ENCODE assay signal across 27 cellular contexts in the genomic region with DNA sequence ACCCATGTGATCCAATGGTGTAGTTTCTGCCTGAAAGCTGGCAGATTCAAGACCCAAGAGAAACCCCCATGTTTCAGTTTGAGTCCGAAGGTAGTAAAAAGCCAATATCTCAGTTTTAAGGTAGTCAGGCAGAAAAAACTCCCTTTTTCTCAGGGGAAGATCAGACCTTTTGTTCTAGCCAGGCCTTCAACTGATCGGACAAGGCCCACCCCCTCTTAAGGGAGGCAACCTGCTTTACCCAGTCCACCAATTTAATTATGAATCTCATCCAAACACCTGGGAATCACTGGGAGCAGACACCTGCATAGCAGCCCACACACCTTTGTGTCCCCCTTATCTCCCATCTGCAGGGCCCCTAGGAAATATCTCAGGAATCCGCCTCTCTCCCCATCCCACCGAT.
A peak's percentile ranks its signal among the peaks of the same experiment; 100 is the strongest.
DNase-seq lines count a peak whose midpoint lies in the region; ATAC-seq, FAIRE-seq and TF ChIP-seq lines count a peak whose summit lies in the region.
"Had no signal": no experiment of that assay in that cellular context is flagged by ENCODE, and none has a peak within 500 bp of the region (broad histone marks: within the 10 kb centered on the region; RNA-seq: fewer than 3 reads in every experiment).

No MANE protein-coding gene starts in this region.

- H3K4me2 ChIP-seq in IMR-90 (ENCODE audit: low read depth, low read length): no peak overlapping the region
- no peak overlapping the region for H3K4me2 ChIP-seq in K562 (ENCODE audit: insufficient read depth, low read length)
- H3K4me2 ChIP-seq: BLaER1 treated with 17β-estradiol and CSF1 and Interleukin-3, amounts not matched to agents 10 nM and 100 nM had no signal

- dilution Hi-C loops in IMR-90 (cut with HindIII; ENCODE audit: low sequenced_read_pairs, unreplicated experiment): no loop called here

- no peaks in the 10 kb centered on the region for H3K36me3 Mint-ChIP-seq in type B pancreatic cell
- H3K36me3 Mint-ChIP-seq in naive thymus-derived CD4-positive, alpha-beta T cell: peaks cover 0 to 8% (median 0%) of the 10 kb centered on the region in 5 donors
- H3K36me3 Mint-ChIP-seq: CD14-positive monocyte had no signal

- H3K9ac ChIP-seq in IMR-90 (ENCODE audit: low read depth, low read length): no peak overlapping the region
- H3K9ac ChIP-seq in K562 (ENCODE audit: insufficient read depth in 1 of 2, low read depth in 2 of 2, low read length in 2 of 2): no peak overlapping the region
- H3K9ac ChIP-seq: BLaER1 treated with 17β-estradiol and CSF1 and Interleukin-3, amounts not matched to agents 10 nM and 100 nM; GM23248 had no signal

- no peaks in the 10 kb centered on the region for H3K79me2 ChIP-seq in K562 (ENCODE audit: control insufficient read depth, insufficient read depth, low read length)

- H2BK20ac ChIP-seq in IMR-90 (ENCODE audit: low read depth, low read length): 0 out of 2 replicates have a peak overlapping the region, but pooled peaks have one; percentile 51

- TF ChIP-seq CTCF in GM12865 (IDR thresholded peaks at IDR 0.05; ENCODE audit: insufficient read depth, low read depth, low read length, missing control alignments): no peak
- TF ChIP-seq CTCF in IMR-90 (conservative IDR thresholded peaks at IDR 0.05; ENCODE audit: low read depth, low read length): no peak
- no peak for TF ChIP-seq CTCF in K562 (IDR thresholded peaks at IDR 0.05 in 2 of 3, conservative IDR thresholded peaks at IDR 0.05 in 1 of 3; ENCODE audit: insufficient read depth in 2 of 3, low read depth in 1 of 3, low read length in 3 of 3)
- no peak for TF ChIP-seq CTCF in type B pancreatic cell (conservative IDR thresholded peaks at IDR 0.05)
- no peak for TF ChIP-seq CTCF in right lobe of liver (IDR thresholded peaks at IDR 0.05)
- no peak for TF ChIP-seq CTCF in gastroesophageal sphincter (IDR thresholded peaks at IDR 0.05)

- H3K23ac ChIP-seq in IMR-90 (ENCODE audit: low read depth, low read length): no peak overlapping the region

- no peak overlapping the region for H3K4me3 Mint-ChIP-seq in type B pancreatic cell
- H3K4me3 Mint-ChIP-seq in naive thymus-derived CD4-positive, alpha-beta T cell: no peak overlapping the region
- H3K4me3 Mint-ChIP-seq: CD14-positive monocyte; CD4-positive, alpha-beta T cell; CD8-positive, alpha-beta memory T cell; HFFc6 had no signal

- ATAC-seq in IMR-90 (ENCODE audit: low read depth) (no peak), K562 (no peak), right lobe of liver (no peak), gastroesophageal sphincter (no peak)
- no peak for ATAC-seq in naive thymus-derived CD4-positive, alpha-beta T cell
- ATAC-seq: HCT116 had no signal

- WGBS in IMR-90 (ENCODE audit: extremely low coverage in 2 of 2, insufficient read length in 1 of 2), 2 experiments: 86% methylated on average over 1 of the region's 4 CpGs; no CpG with 5 or more reads in 1 of the 2 experiments
- WGBS in K562 (ENCODE audit: insufficient coverage, low coverage, missing lambda C conversion rate): 0% methylated on average over 4 of the region's 4 CpGs
- 55% methylated on average over 4 of the region's 4 CpGs for WGBS in right lobe of liver (ENCODE audit: insufficient coverage, low coverage, low lambda C conversion rate, missing lambda C conversion rate)
- 83 to 95% methylated on average over 1 to 4 of the region's 4 CpGs for WGBS in gastroesophageal sphincter (ENCODE audit: low coverage in 1 of 2), 2 donors

- H3K56ac ChIP-seq in IMR-90 (ENCODE audit: extremely low read depth, insufficient read depth, low read length): no peak overlapping the region

- BruUV-seq in IMR-90 (replicated peaks; lab: Mats Ljungman, UMichigan) (no TSS peak), K562 (replicated peaks; lab: Mats Ljungman, UMichigan) (no TSS peak)

- peak overlapping the region; percentile 53; the same call in 1 of the 3 replicates for H2BK15ac ChIP-seq in IMR-90 (ENCODE audit: low read depth, low read length)

- H3K4me1 Mint-ChIP-seq in type B pancreatic cell (ENCODE audit: unreplicated experiment): no peaks in the 10 kb centered on the region
- H3K4me1 Mint-ChIP-seq in naive thymus-derived CD4-positive, alpha-beta T cell: peaks cover 0 to 1% (median 0%) of the 10 kb centered on the region in 7 donors
- H3K4me1 Mint-ChIP-seq: CD14-positive monocyte; CD8-positive, alpha-beta memory T cell had no signal

- peak overlapping the region; percentile 54 for H2AK5ac ChIP-seq in IMR-90 (ENCODE audit: low read depth, low read length)

- TF ChIP-seq EP300 in K562 (IDR thresholded peaks at IDR 0.05; ENCODE audit: low read length): no peak
- TF ChIP-seq EP300 in gastroesophageal sphincter (IDR thresholded peaks at IDR 0.05): no peak

- no peak overlapping the region for H3K27ac Mint-ChIP-seq in type B pancreatic cell
- H3K27ac Mint-ChIP-seq in naive thymus-derived CD4-positive, alpha-beta T cell: no peak overlapping the region
- H3K27ac Mint-ChIP-seq: CD14-positive monocyte; CD4-positive, alpha-beta T cell; CD8-positive, alpha-beta memory T cell; HFFc6 had no signal

- H2BK5ac ChIP-seq in IMR-90 (ENCODE audit: low read depth, low read length, poor library complexity, severe bottlenecking): no peak overlapping the region

- H3K9me3 Mint-ChIP-seq in type B pancreatic cell: peaks cover 6% of the 10 kb centered on the region
- peaks cover 4 to 27% (median 15%) of the 10 kb centered on the region in 11 donors for H3K9me3 Mint-ChIP-seq in naive thymus-derived CD4-positive, alpha-beta T cell
- H3K9me3 Mint-ChIP-seq: CD4-positive, alpha-beta T cell had no signal

- H3K9me1 ChIP-seq in IMR-90 (ENCODE audit: insufficient read depth, low read length): peaks cover 22% of the 10 kb centered on the region
- no peaks in the 10 kb centered on the region for H3K9me1 ChIP-seq in K562 (ENCODE audit: control insufficient read depth, insufficient read depth, low read length)

- peak; percentile 29 for DNase-seq in GM12865 (ENCODE audit: low read depth)
- no peak for DNase-seq in IMR-90
- no peak for DNase-seq in K562 (ENCODE audit: extremely low read depth in 1 of 4, low spot score in 3 of 4)
- DNase-seq in type B pancreatic cell (ENCODE audit: extremely low spot score, unreplicated experiment): peak; percentile 3
- DNase-seq in right lobe of liver: no peak
- DNase-seq in naive thymus-derived CD4-positive, alpha-beta T cell: no peak
- no peak for DNase-seq in NCI-H1105 treated with DMSO at 0.1 percent for 48 hours (lab: John Stamatoyannopoulos, UW)
- DNase-seq: AML-193; BE2C; CD4-positive, alpha-beta T cell; CD8-positive, alpha-beta memory T cell; DMS53; DMS79 treated with DMSO at 0.1 percent for 48 hours; GF-D8; GM23248; H7; HFFc6 had no signal

- in situ Hi-C loops in IMR-90 (cut with MboI; ENCODE audit: low sequenced_read_pairs): no loop called here
- in situ Hi-C loops in K562 (cut with MboI): loop anchor here (10.0 kb wide), 1 partner anchor 379 kb away; no protein-coding TSS in a partner anchor

- H3K36me3 ChIP-seq in IMR-90 (ENCODE audit: control insufficient read depth, insufficient read depth, low read length): no peaks in the 10 kb centered on the region
- H3K36me3 ChIP-seq in K562 (ENCODE audit: control insufficient read depth, insufficient read depth, low read length): no peaks in the 10 kb centered on the region
- no peaks in the 10 kb centered on the region for H3K36me3 ChIP-seq in right lobe of liver
- no peaks in the 10 kb centered on the region for H3K36me3 ChIP-seq in naive thymus-derived CD4-positive, alpha-beta T cell (ENCODE audit: control insufficient read depth in 2 of 3, insufficient read depth in 3 of 3, low read length in 3 of 3)
- no peaks in the 10 kb centered on the region for H3K36me3 ChIP-seq in gastroesophageal sphincter
- H3K36me3 ChIP-seq: BE2C had no signal

- peaks cover 9% of the 10 kb centered on the region for H3K9me3 ChIP-seq in IMR-90 (ENCODE audit: control insufficient read depth, insufficient read depth, low read length)
- no peaks in the 10 kb centered on the region for H3K9me3 ChIP-seq in K562 (replicated peaks; ENCODE audit: control insufficient read depth, insufficient read depth, low read depth, low read length)
- no peaks in the 10 kb centered on the region for H3K9me3 ChIP-seq in right lobe of liver
- peaks cover 0 to 6% (median 0%) of the 10 kb centered on the region in 3 experiments for H3K9me3 ChIP-seq in naive thymus-derived CD4-positive, alpha-beta T cell (ENCODE audit: control insufficient read depth in 2 of 3, low read length in 3 of 3)
- H3K9me3 ChIP-seq in gastroesophageal sphincter: peaks cover 0 to 19% (median 0%) of the 10 kb centered on the region in 3 donors
- H3K9me3 ChIP-seq: BE2C had no signal

- H3K14ac ChIP-seq in IMR-90 (replicated peaks; ENCODE audit: low read depth, low read length): 0 out of 2 replicates have a peak overlapping the region, but pooled peaks have one; percentile 14

- no peak overlapping the region for H3K4me3 ChIP-seq in GM12865 (ENCODE audit: low read depth, low read length)
- no peak overlapping the region for H3K4me3 ChIP-seq in IMR-90 (ENCODE audit: insufficient read depth, low read depth, low read length)
- H3K4me3 ChIP-seq in K562: no peak overlapping the region
- H3K4me3 ChIP-seq in right lobe of liver: no peak overlapping the region
- no peak overlapping the region for H3K4me3 ChIP-seq in naive thymus-derived CD4-positive, alpha-beta T cell (ENCODE audit: low read length)
- H3K4me3 ChIP-seq in gastroesophageal sphincter: no peak overlapping the region
- H3K4me3 ChIP-seq: BLaER1 treated with 17β-estradiol and CSF1 and Interleukin-3, amounts not matched to agents 10 nM and 100 nM; GM23248 had no signal

- H3K4ac ChIP-seq in IMR-90 (ENCODE audit: low read depth, low read length): peak overlapping the region; percentile 24; the same call in 1 of the 2 replicates

- H3K4me1 ChIP-seq in IMR-90 (ENCODE audit: control insufficient read depth, insufficient read depth, low read length) (peaks cover 9% of the 10 kb centered on the region), K562 (replicated peaks in 1 of 2; ENCODE audit: control insufficient read depth in 2 of 2, insufficient read depth in 2 of 2, low read length in 2 of 2) (no peaks in the 10 kb centered on the region), right lobe of liver (no peaks in the 10 kb centered on the region), gastroesophageal sphincter (no peaks in the 10 kb centered on the region)
- no peaks in the 10 kb centered on the region for H3K4me1 ChIP-seq in naive thymus-derived CD4-positive, alpha-beta T cell (ENCODE audit: control insufficient read depth in 2 of 2, insufficient read depth in 2 of 2, low read length in 2 of 2)
- H3K4me1 ChIP-seq: BE2C; BLaER1 treated with 17β-estradiol and CSF1 and Interleukin-3, amounts not matched to agents 10 nM and 100 nM had no signal

- POLR2A ChIA-PET in IMR-90 (lab: Charles Lee; ENCODE audit: unreplicated experiment): interaction anchor here (0.6 kb wide), 1 partner anchor 322 kb away, joined by 4 read pairs; a partner anchor contains a TSS
- POLR2A ChIA-PET in K562 (lab: Yijun Ruan, JAX): no interaction called here
- POLR2A ChIA-PET in naive thymus-derived CD4-positive, alpha-beta T cell (lab: Charles Lee): no interaction called here

- peak overlapping the region; percentile 16; the same call in 1 of the 2 replicates for H4K91ac ChIP-seq in IMR-90 (ENCODE audit: insufficient read depth, low read depth, low read length)

- no peaks in the 10 kb centered on the region for H3K27me3 ChIP-seq in IMR-90 (ENCODE audit: control insufficient read depth, insufficient read depth, low read length)
- no peaks in the 10 kb centered on the region; a peak in 1 of 5 replicates for H3K27me3 ChIP-seq in K562 (ENCODE audit: control insufficient read depth in 2 of 2, insufficient read depth in 2 of 2, low read length in 2 of 2)
- H3K27me3 ChIP-seq in right lobe of liver: no peaks in the 10 kb centered on the region
- no peaks in the 10 kb centered on the region for H3K27me3 ChIP-seq in naive thymus-derived CD4-positive, alpha-beta T cell (ENCODE audit: control insufficient read depth in 2 of 2, insufficient read depth in 2 of 2, low read length in 2 of 2)
- H3K27me3 ChIP-seq in gastroesophageal sphincter: no peaks in the 10 kb centered on the region
- H3K27me3 ChIP-seq: BE2C; BLaER1 treated with 17β-estradiol and CSF1 and Interleukin-3, amounts not matched to agents 10 nM and 100 nM had no signal

- no peak for TF ChIP-seq RAD21 in IMR-90 (IDR thresholded peaks at IDR 0.05; ENCODE audit: low read length)
- TF ChIP-seq RAD21 in K562 (CRISPR knock-in tag; conservative IDR thresholded peaks at IDR 0.05 in 1 of 2, IDR thresholded peaks at IDR 0.05 in 1 of 2): no peak

- no peak for FAIRE-seq in K562 (lab: Jason Lieb, UNC)
- FAIRE-seq: A204.1, D721Med, GM12892, GM19239, H1 had no signal

- no peaks in the 10 kb centered on the region; the same call in 1 of the 2 replicates for H4K20me1 ChIP-seq in IMR-90 (ENCODE audit: insufficient read depth, low read length)
- H4K20me1 ChIP-seq in K562 (replicated peaks; ENCODE audit: control insufficient read depth, insufficient read depth, low read length): no peaks in the 10 kb centered on the region
- H4K20me1 ChIP-seq: BLaER1 treated with 17β-estradiol and CSF1 and Interleukin-3, amounts not matched to agents 10 nM and 100 nM had no signal

- no peak for TF ChIP-seq POLR2A in IMR-90 (IDR thresholded peaks at IDR 0.05; ENCODE audit: low read depth, low read length)
- TF ChIP-seq POLR2A in K562 (conservative IDR thresholded peaks at IDR 0.05): no peak
- no peak for TF ChIP-seq POLR2A in right lobe of liver (IDR thresholded peaks at IDR 0.05)
- no peak for TF ChIP-seq POLR2A in gastroesophageal sphincter (IDR thresholded peaks at IDR 0.05)

- H2AFZ ChIP-seq in IMR-90 (replicated peaks; ENCODE audit: low read length, poor library complexity): no peak overlapping the region
- H2AFZ ChIP-seq in K562 (ENCODE audit: low read depth, low read length): no peak overlapping the region
- H2AFZ ChIP-seq: GM23248 had no signal

- peak overlapping the region; percentile 57 for H2BK120ac ChIP-seq in IMR-90 (ENCODE audit: low read depth, low read length)

- H3K27me3 Mint-ChIP-seq in type B pancreatic cell: peaks cover 29% of the 10 kb centered on the region
- H3K27me3 Mint-ChIP-seq in naive thymus-derived CD4-positive, alpha-beta T cell: peaks cover 0 to 9% (median 0%) of the 10 kb centered on the region in 5 donors
- H3K27me3 Mint-ChIP-seq: CD4-positive, alpha-beta T cell had no signal

- H2AK9ac ChIP-seq in IMR-90 (replicated peaks; ENCODE audit: low read depth, low read length, poor library complexity): no peak overlapping the region

- CTCF ChIA-PET in IMR-90 (lab: Yijun Ruan, JAX): no interaction called here
- CTCF ChIA-PET in K562 (lab: Yijun Ruan, JAX; ENCODE audit: low intra/inter-chr PET ratio): no interaction called here
- CTCF ChIA-PET in naive thymus-derived CD4-positive, alpha-beta T cell (lab: Charles Lee): no interaction called here

- intact Hi-C loops in IMR-90 (cut with micrococcal nuclease) (loop anchor here (5.0 kb wide), 1 partner anchor 336 kb away; no protein-coding TSS in a partner anchor), K562 (cut with micrococcal nuclease) (no loop called here), right lobe of liver (cut with DNase I) (no loop called here)
- intact Hi-C loops in naive thymus-derived CD4-positive, alpha-beta T cell (cut with micrococcal nuclease): no loop called here

- H3K79me1 ChIP-seq in IMR-90 (ENCODE audit: low read depth in 1 of 2, low read length in 2 of 2): peaks cover 0 to 11% of the 10 kb centered on the region in 2 experiments; a peak in 1 of 4 replicates

- H3K27ac ChIP-seq in IMR-90 (ENCODE audit: insufficient read depth, low read length) (no peak overlapping the region), K562 (ENCODE audit: extremely low read depth, low read depth, low read length) (no peak overlapping the region), right lobe of liver (no peak overlapping the region), gastroesophageal sphincter (no peak overlapping the region)
- H3K27ac ChIP-seq in naive thymus-derived CD4-positive, alpha-beta T cell (ENCODE audit: low read depth, low read length): no peak overlapping the region
- H3K27ac ChIP-seq: 22Rv1; BLaER1 treated with 17β-estradiol and CSF1 and Interleukin-3, amounts not matched to agents 10 nM and 100 nM; GM23248 had no signal

- H4K8ac ChIP-seq in IMR-90 (ENCODE audit: low read depth in 2 of 2, low read length in 2 of 2): no peak overlapping the region

- no peak overlapping the region for H3K18ac ChIP-seq in IMR-90 (ENCODE audit: low read depth, low read length)

- no peak overlapping the region for H4K5ac ChIP-seq in IMR-90 (ENCODE audit: low read depth, low read length)

Comparison
In these comparisons a context has a peak if more than half of its experiments do, and no peak if none do; other contexts are left out.
1. DNase-seq: peak in GM12865 (single experiment) and type B pancreatic cell (single experiment); none in IMR-90 (single experiment), K562 (0 of 4), right lobe of liver (0 of 3), naive thymus-derived CD4-positive, alpha-beta T cell (0 of 9) and NCI-H1105 treated with DMSO at 0.1 percent for 48 hours (single experiment).